19 cellular contexts compared by ENCODE assay signal in genomic region chr1:231630558-231631205, GRCh38. TPM values are rescaled to one million over a fixed set of nuclear protein-coding genes. Genes with fewer than 3 reads are reported as not detected.
DNase-seq lines count a peak whose midpoint lies in the region; ATAC-seq and TF ChIP-seq lines count a peak whose summit lies in the region.
"Had no signal": no experiment of that assay in that cellular context is flagged by ENCODE, and none has a peak within 500 bp of the region (broad histone marks: within the 10 kb centered on the region; RNA-seq: fewer than 3 reads in every experiment).

No MANE protein-coding gene starts in this region.

- 63% methylated on average over 10 of the region's 10 CpGs for WGBS in mesenchymal stem cell

- H3K27me3 ChIP-seq in mesenchymal stem cell (ENCODE audit: control insufficient read depth in 1 of 2, insufficient read depth in 1 of 2, low read length in 2 of 2): no peaks in the 10 kb centered on the region
- H3K27me3 ChIP-seq: hepatocyte had no signal

- H2BK15ac ChIP-seq in mesenchymal stem cell (ENCODE audit: low read depth, poor library complexity, severe bottlenecking): no peak overlapping the region

- H3K4me3 Mint-ChIP-seq in stimulated activated memory B cell treated with anti-CD40 and anti-IgM and Interleukin-4, amounts not matched to agents 10 μg/mL and 1 μg/mL and 100 μg/mL, for 72 hours: no peak overlapping the region
- H3K4me3 Mint-ChIP-seq in activated CD8-positive, alpha-beta T cell treated with anti-CD3 and anti-CD28 coated beads for 36 hours: no peak overlapping the region

- H3K14ac ChIP-seq in mesenchymal stem cell (ENCODE audit: low read length in 2 of 2): no peak overlapping the region

- H4K8ac ChIP-seq in mesenchymal stem cell (ENCODE audit: low read length): no peak overlapping the region

- H2BK12ac ChIP-seq in mesenchymal stem cell (ENCODE audit: low read length in 2 of 2): no peak overlapping the region

- H3K18ac ChIP-seq in mesenchymal stem cell (ENCODE audit: low read depth in 1 of 2, low read length in 2 of 2): peak overlapping the region in 1 of 2 experiments; percentile 22

- no peaks in the 10 kb centered on the region for H3K9me3 ChIP-seq in mesenchymal stem cell (ENCODE audit: control insufficient read depth, low read length)

- CTCF ChIA-PET in activated CD8-positive, alpha-beta T cell treated with anti-CD3 and anti-CD28 coated beads for 36 hours (lab: Charles Lee): no interaction called here

- H3K27me3 Mint-ChIP-seq in stimulated activated memory B cell treated with anti-CD40 and anti-IgM and Interleukin-4, amounts not matched to agents 10 μg/mL and 1 μg/mL and 100 μg/mL, for 72 hours: no peaks in the 10 kb centered on the region
- no peaks in the 10 kb centered on the region for H3K27me3 Mint-ChIP-seq in activated CD8-positive, alpha-beta T cell treated with anti-CD3 and anti-CD28 coated beads for 36 hours

- no peak overlapping the region for H3K27ac Mint-ChIP-seq in stimulated activated memory B cell treated with anti-CD40 and anti-IgM and Interleukin-4, amounts not matched to agents 10 μg/mL and 1 μg/mL and 100 μg/mL, for 72 hours
- no peak overlapping the region for H3K27ac Mint-ChIP-seq in activated CD8-positive, alpha-beta T cell treated with anti-CD3 and anti-CD28 coated beads for 36 hours
- H3K27ac Mint-ChIP-seq: activated naive CD4-positive, alpha-beta T cell treated with anti-CD3 and anti-CD28 coated beads, Interleukin-2, amount 50 U/mL, for 72 hours had no signal

- H2AK5ac ChIP-seq in mesenchymal stem cell (ENCODE audit: low read length, severe bottlenecking): peak overlapping the region; percentile 73

- no peaks in the 10 kb centered on the region for H3K36me3 Mint-ChIP-seq in stimulated activated memory B cell treated with anti-CD40 and anti-IgM and Interleukin-4, amounts not matched to agents 10 μg/mL and 1 μg/mL and 100 μg/mL, for 72 hours
- H3K36me3 Mint-ChIP-seq in activated CD8-positive, alpha-beta T cell treated with anti-CD3 and anti-CD28 coated beads for 36 hours (ENCODE audit: low read depth): no peaks in the 10 kb centered on the region
- H3K36me3 Mint-ChIP-seq: activated naive CD4-positive, alpha-beta T cell treated with anti-CD3 and anti-CD28 coated beads, Interleukin-2, amount 50 U/mL, for 72 hours had no signal

- H3K4me3 ChIP-seq in WI38 (ENCODE audit: low read depth, low read length) (peak overlapping the region; percentile 17; the same call in 1 of the 2 replicates), mesenchymal stem cell (ENCODE audit: insufficient read depth in 1 of 2, low read depth in 1 of 2, low read length in 2 of 2) (no peak overlapping the region)
- H3K4me3 ChIP-seq: hepatocyte, PC-9 had no signal

- POLR2A ChIA-PET in activated CD8-positive, alpha-beta T cell treated with anti-CD3 and anti-CD28 coated beads for 36 hours (lab: Charles Lee): no interaction called here

- no peak overlapping the region for H4K91ac ChIP-seq in mesenchymal stem cell (ENCODE audit: low read length)

- no peak overlapping the region for H3K23ac ChIP-seq in mesenchymal stem cell (ENCODE audit: low read length in 2 of 2)

- peak; percentile 49 for DNase-seq in AG08396 (ENCODE audit: low spot score)
- peak; percentile 31 for DNase-seq in GM03348 (ENCODE audit: low spot score)
- peak; percentile 43 for DNase-seq in mesenchymal stem cell
- no peak for DNase-seq in NCI-H1930 (lab: John Stamatoyannopoulos, UW)
- no peak for DNase-seq in activated CD8-positive, alpha-beta T cell treated with anti-CD3 and anti-CD28 coated beads for 36 hours
- DNase-seq: activated CD4-positive, alpha-beta T cell treated with anti-CD3 and anti-CD28 coated beads for 4 hours; AML-193; PC-9; stimulated activated CD4-positive, alpha-beta T cell treated with anti-CD3 and anti-CD28 coated beads, Interleukin-2, amount 100 ng/mL, for 24 hours had no signal

- no peak for TF ChIP-seq CTCF in WI38 (IDR thresholded peaks at IDR 0.05; ENCODE audit: low read depth, low read length)
- TF ChIP-seq CTCF in activated CD8-positive, alpha-beta T cell treated with anti-CD3 and anti-CD28 coated beads for 36 hours (IDR thresholded peaks at IDR 0.05): no peak

- no peaks in the 10 kb centered on the region for H3K9me3 Mint-ChIP-seq in stimulated activated memory B cell treated with anti-CD40 and anti-IgM and Interleukin-4, amounts not matched to agents 10 μg/mL and 1 μg/mL and 100 μg/mL, for 72 hours
- no peaks in the 10 kb centered on the region for H3K9me3 Mint-ChIP-seq in activated CD8-positive, alpha-beta T cell treated with anti-CD3 and anti-CD28 coated beads for 36 hours
- H3K9me3 Mint-ChIP-seq: activated naive CD4-positive, alpha-beta T cell treated with anti-CD3 and anti-CD28 coated beads, Interleukin-2, amount 50 U/mL, for 72 hours had no signal

- H3K4me2 ChIP-seq in mesenchymal stem cell (ENCODE audit: low read length, poor library complexity, severe bottlenecking): peak overlapping the region; percentile 29
- H3K4me2 ChIP-seq: hepatocyte, KMS-11, PC-9 had no signal

- ATAC-seq in stimulated activated memory B cell treated with anti-CD40 and anti-IgM and Interleukin-4, amounts not matched to agents 10 μg/mL and 1 μg/mL and 100 μg/mL, for 72 hours: no peak
- ATAC-seq in HG02759 (IDR thresholded peaks at IDR 0.05; ENCODE audit: unreplicated experiment): no peak
- ATAC-seq in activated CD8-positive, alpha-beta T cell treated with anti-CD3 and anti-CD28 coated beads for 36 hours: no peak
- ATAC-seq: activated naive CD4-positive, alpha-beta T cell treated with anti-CD3 and anti-CD28 coated beads, Interleukin-2, amount 50 U/mL, for 72 hours; esophagus mucosa; HCT116; sciatic nerve; SK-N-SH treated with all-trans-retinoic acid at 6 μM for 48 hours had no signal

- H3K4me1 Mint-ChIP-seq in stimulated activated memory B cell treated with anti-CD40 and anti-IgM and Interleukin-4, amounts not matched to agents 10 μg/mL and 1 μg/mL and 100 μg/mL, for 72 hours: peaks cover 16% of the 10 kb centered on the region
- peaks cover 30% of the 10 kb centered on the region for H3K4me1 Mint-ChIP-seq in activated CD8-positive, alpha-beta T cell treated with anti-CD3 and anti-CD28 coated beads for 36 hours (ENCODE audit: low read depth)

- H3K4ac ChIP-seq in mesenchymal stem cell (ENCODE audit: low read depth in 1 of 2, low read length in 2 of 2): no peak overlapping the region

- peaks cover 9% of the 10 kb centered on the region for H3K4me1 ChIP-seq in mesenchymal stem cell (ENCODE audit: control insufficient read depth, insufficient read depth, low read depth, low read length)

- peak overlapping the region; percentile 87 for H3K27ac ChIP-seq in mesenchymal stem cell (ENCODE audit: low read length, poor library complexity, severe bottlenecking)
- H3K27ac ChIP-seq: hepatocyte, KMS-11, PC-9 had no signal

- H2BK5ac ChIP-seq in mesenchymal stem cell (ENCODE audit: low read depth, low read length, poor library complexity, severe bottlenecking): no peak overlapping the region

- H2BK120ac ChIP-seq in mesenchymal stem cell (ENCODE audit: low read depth, low read length): no peak overlapping the region

- no peak overlapping the region for H3K9ac ChIP-seq in mesenchymal stem cell (ENCODE audit: low read length)
- H3K9ac ChIP-seq: KMS-11 had no signal

- intact Hi-C loops in activated CD8-positive, alpha-beta T cell treated with anti-CD3 and anti-CD28 coated beads for 36 hours (cut with micrococcal nuclease): no loop called here

- no peak overlapping the region for H2AFZ ChIP-seq in mesenchymal stem cell (ENCODE audit: low read depth, low read length)
- H2AFZ ChIP-seq: hepatocyte, PC-9 had no signal

- H3K79me1 ChIP-seq in mesenchymal stem cell (replicated peaks; ENCODE audit: low read length, poor library complexity, severe bottlenecking): peaks cover 12% of the 10 kb centered on the region

- no peaks in the 10 kb centered on the region for H3K36me3 ChIP-seq in mesenchymal stem cell (ENCODE audit: control insufficient read depth in 1 of 2, insufficient read depth in 2 of 2, low read depth in 1 of 2, low read length in 2 of 2)

RNA-seq across cellular contexts. Expression of gene DISC1, which starts 4.1 kb away (rescaled TPM):
- 5.1 TPM for polyA plus RNA-seq in mesenchymal stem cell (2013, experiment 1 of 2)
- polyA plus RNA-seq in mesenchymal stem cell (2013, experiment 2 of 2): 4.9 TPM
- 1 to 10 TPM; 3.5 to 5.0 TPM for total RNA-seq in activated CD8-positive, alpha-beta T cell treated with anti-CD3 and anti-CD28 coated beads for 36 hours

Comparison
In these comparisons a context has a peak if more than half of its experiments do, and no peak if none do; other contexts are left out.
1. DNase-seq: peak in AG08396 (single experiment), GM03348 (single experiment) and mesenchymal stem cell (single experiment); none in NCI-H1930 (0 of 2) and activated CD8-positive, alpha-beta T cell treated with anti-CD3 and anti-CD28 coated beads for 36 hours (single experiment).